Comparison of ENCODE assay signal across 7 cellular contexts in genomic region chr2:170457742-170458141, GRCh38.
"Had no signal": no experiment of that assay in that cellular context is flagged by ENCODE, and none has a peak within 500 bp of the region (broad histone marks: within the 10 kb centered on the region; RNA-seq: fewer than 3 reads in every experiment).

No MANE protein-coding gene starts in this region.

- DNase-seq: GDM1, GF-D8 had no signal

- H3K4me3 ChIP-seq: GM12878 had no signal

- FAIRE-seq: GM12878, GM12891, GM12892, GM18507, GM19239 had no signal

- ATAC-seq: GM12878 had no signal
